9 cellular contexts compared by ENCODE assay signal in the genomic region with DNA sequence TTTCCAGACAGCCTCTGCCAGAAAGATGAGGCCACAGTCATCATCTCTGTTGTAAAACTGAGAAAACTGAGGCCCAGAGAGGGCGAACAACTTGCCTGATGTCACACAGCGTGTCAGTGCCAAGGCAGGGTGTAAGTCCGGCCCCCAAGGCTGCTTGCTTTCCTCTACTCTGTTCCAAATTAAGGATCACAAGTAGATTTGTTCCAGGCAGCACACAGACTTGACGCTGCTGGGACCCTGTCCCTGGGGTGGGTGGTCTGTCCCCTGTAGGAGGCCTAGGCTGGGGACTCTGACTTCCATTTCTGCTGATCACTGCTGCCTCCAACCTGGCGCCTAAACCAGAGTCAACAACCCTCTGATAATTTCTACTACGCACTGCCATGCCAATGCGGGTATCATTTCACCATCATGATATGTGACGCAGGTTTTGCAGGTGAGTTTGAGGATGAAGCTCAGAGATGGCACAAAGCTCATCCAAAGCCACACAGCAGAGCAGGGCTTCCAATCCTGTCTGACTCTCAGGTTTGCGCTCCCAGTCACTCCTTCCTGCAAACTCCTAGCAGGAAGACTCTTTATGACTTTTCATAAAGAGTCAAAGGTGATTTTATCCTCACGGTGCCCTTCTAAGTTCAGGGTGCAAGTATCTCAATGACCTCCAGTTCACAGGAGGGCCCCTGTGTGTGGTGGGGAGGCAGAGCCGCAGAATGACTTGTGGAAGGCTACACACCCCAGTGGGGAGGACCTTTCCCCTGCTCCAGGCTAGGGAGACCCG. TPM values are rescaled to one million over a fixed set of nuclear protein-coding genes. Genes with fewer than 3 reads are reported as not detected.
A peak's percentile ranks its signal among the peaks of the same experiment; 100 is the strongest.
DNase-seq lines count a peak whose midpoint lies in the region; ATAC-seq and TF ChIP-seq lines count a peak whose summit lies in the region.
"Had no signal": no experiment of that assay in that cellular context is flagged by ENCODE, and none has a peak within 500 bp of the region (broad histone marks: within the 10 kb centered on the region; RNA-seq: fewer than 3 reads in every experiment).

No MANE protein-coding gene starts in this region.

- H3K27me3 ChIP-seq in left ventricle myocardium inferior (ENCODE audit: low read depth): no peaks in the 10 kb centered on the region
- H3K27me3 ChIP-seq in mucosa of stomach (ENCODE audit: control insufficient read depth, insufficient read depth, low read length): no peaks in the 10 kb centered on the region

- peaks cover 8% of the 10 kb centered on the region for H3K36me3 Mint-ChIP-seq in MCF 10A (ENCODE audit: insufficient read depth, unreplicated experiment)
- H3K36me3 Mint-ChIP-seq in type B pancreatic cell: no peaks in the 10 kb centered on the region

- H3K27ac ChIP-seq in left ventricle myocardium inferior (replicated peaks): peak overlapping the region; percentile 95

- no peak for TF ChIP-seq POLR2A in lower leg skin (IDR thresholded peaks at IDR 0.05)

- H3K9ac ChIP-seq in mucosa of stomach (ENCODE audit: low read length): peak overlapping the region; percentile 78

- H3K4me3 ChIP-seq in left ventricle myocardium inferior: peak overlapping the region; percentile 13
- H3K4me3 ChIP-seq in mucosa of stomach (ENCODE audit: low read length): no peak overlapping the region
- H3K4me3 ChIP-seq in lower leg skin (ENCODE audit: low read depth, poor library complexity, severe bottlenecking): no peak overlapping the region

- BruUV-seq in MCF 10A (replicated peaks; lab: Mats Ljungman, UMichigan): no TSS peak

- POLR2A ChIA-PET in MCF 10A (lab: Yijun Ruan, JAX): interaction anchor here (1.0 to 5.0 kb wide), 11 partner anchors 8 to 190 kb away, joined by 3 to 53 read pairs (median 8); a partner anchor contains a TSS

- ATAC-seq in Right ventricle myocardium inferior: no peak

- peak overlapping the region; percentile 44 for H3K4me3 Mint-ChIP-seq in MCF 10A (ENCODE audit: unreplicated experiment)
- no peak overlapping the region for H3K4me3 Mint-ChIP-seq in type B pancreatic cell

- no peaks in the 10 kb centered on the region for H3K9me3 ChIP-seq in left ventricle myocardium inferior (replicated peaks)
- no peaks in the 10 kb centered on the region for H3K9me3 ChIP-seq in mucosa of stomach (ENCODE audit: control insufficient read depth, low read length)

- TF ChIP-seq CTCF in left ventricle myocardium inferior (IDR thresholded peaks at IDR 0.05; ENCODE audit: borderline replicate concordance) (no peak), MCF 10A (IDR thresholded peaks at IDR 0.05; ENCODE audit: unreplicated experiment) (no peak), type B pancreatic cell (conservative IDR thresholded peaks at IDR 0.05) (no peak), lower leg skin (IDR thresholded peaks at IDR 0.05) (no peak)

- peak overlapping the region; percentile 98 for H3K27ac Mint-ChIP-seq in MCF 10A (ENCODE audit: low read depth, unreplicated experiment)
- peak overlapping the region; percentile 99 for H3K27ac Mint-ChIP-seq in type B pancreatic cell

- H3K4me1 ChIP-seq in left ventricle myocardium inferior: peaks cover 95% of the 10 kb centered on the region
- H3K4me1 ChIP-seq in mucosa of stomach (ENCODE audit: control insufficient read depth, insufficient read depth, low read length): peaks cover 83% of the 10 kb centered on the region

- H3K36me3 ChIP-seq in left ventricle myocardium inferior: no peaks in the 10 kb centered on the region
- H3K36me3 ChIP-seq in mucosa of stomach (ENCODE audit: control insufficient read depth, insufficient read depth, low read length): no peaks in the 10 kb centered on the region

- H3K27me3 Mint-ChIP-seq in MCF 10A (ENCODE audit: insufficient read depth, unreplicated experiment): no peaks in the 10 kb centered on the region
- no peaks in the 10 kb centered on the region for H3K27me3 Mint-ChIP-seq in type B pancreatic cell

- intact Hi-C loops in left ventricle myocardium inferior (cut with micrococcal nuclease) (no loop called here), Right ventricle myocardium inferior (cut with DNase I) (loop anchor here (2.0 kb wide), 1 partner anchor 16 kb away; no protein-coding TSS in a partner anchor), MCF 10A (cut with micrococcal nuclease) (no loop called here), lower leg skin (cut with DNase I; ENCODE audit: low total_unique reads) (no loop called here)

- H3K4me1 Mint-ChIP-seq in MCF 10A (ENCODE audit: insufficient read depth, unreplicated experiment) (peaks cover 27% of the 10 kb centered on the region), type B pancreatic cell (ENCODE audit: unreplicated experiment) (peaks cover 24% of the 10 kb centered on the region)

- DNase-seq in left ventricle myocardium inferior (no peak), Right ventricle myocardium inferior (ENCODE audit: missing footprints) (no peak), MCF 10A (ENCODE audit: unreplicated experiment) (peak; percentile 47), type B pancreatic cell (ENCODE audit: extremely low spot score, unreplicated experiment) (no peak), lower leg skin (ENCODE audit: low spot score in 2 of 2) (no peak), NCI-H187 treated with DMSO at 0.1 percent for 48 hours (lab: John Stamatoyannopoulos, UW) (no peak), AG08395 (ENCODE audit: low spot score) (no peak)
- DNase-seq: NCI-H2227 treated with DMSO at 0.1 percent for 48 hours had no signal

- H3K9me3 Mint-ChIP-seq in MCF 10A (ENCODE audit: unreplicated experiment) (no peaks in the 10 kb centered on the region), type B pancreatic cell (no peaks in the 10 kb centered on the region)

- CTCF ChIA-PET in MCF 10A (lab: Yijun Ruan, JAX): interaction anchor here (0.6 to 7.6 kb wide), 5 partner anchors 11 to 781 kb away, joined by 3 to 119 read pairs (median 8); no protein-coding TSS in a partner anchor

- 43 to 49% methylated on average over 11 to 12 of the region's 12 CpGs for WGBS in lower leg skin, 2 donors

RNA-seq across cellular contexts. Expression of a gene that starts 13.6 kb away (rescaled TPM):
- 24.6 TPM for total RNA-seq in left ventricle myocardium inferior
- 33.7 TPM for total RNA-seq in Right ventricle myocardium inferior
- total RNA-seq in MCF 10A (2022): 14.2 and 15.4 TPM in 2 replicates
- total RNA-seq in type B pancreatic cell (ENCODE audit: low replicate concordance): 64.8 and 86.3 TPM in 2 replicates
- 100 to 1,000 TPM in 3 of 4 donors, 10 to 100 TPM in 1; 95.0 to 176 (median 123) TPM for total RNA-seq in lower leg skin

RNA-seq across cellular contexts. Expression of a gene that starts 29.1 kb away (rescaled TPM):
- total RNA-seq in left ventricle myocardium inferior: 6.3 TPM
- 8.2 TPM for total RNA-seq in Right ventricle myocardium inferior
- total RNA-seq in MCF 10A (2022): not detected in 2 replicates
- total RNA-seq in type B pancreatic cell (ENCODE audit: low replicate concordance): 21.0 and 54.9 TPM in 2 replicates
- 10 to 100 TPM in 1 of 4 donors, 1 to 10 TPM in 3; 3.6 to 13.5 (median 5.3) TPM for total RNA-seq in lower leg skin
